Comparison of ENCODE assay signal across 23 cellular contexts in the genomic region with DNA sequence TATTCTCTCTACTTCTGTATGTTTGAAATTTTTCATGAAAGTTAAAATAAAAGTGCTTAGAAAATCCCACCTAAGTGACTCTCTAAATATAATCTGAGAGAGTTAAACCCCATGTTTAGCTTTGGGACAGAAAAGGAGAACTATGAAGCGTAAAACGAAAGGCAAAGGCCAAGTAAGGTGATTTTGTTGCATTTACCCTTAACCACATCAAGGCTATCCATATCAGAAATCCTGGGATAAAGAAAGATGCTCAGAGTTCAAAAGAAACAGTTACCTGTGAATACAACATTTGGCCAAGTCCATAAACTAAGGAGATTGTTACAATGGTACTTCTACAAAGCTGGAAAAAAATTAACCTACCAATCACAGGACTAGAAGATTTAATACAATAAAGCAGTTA. TPM values are rescaled to one million over a fixed set of nuclear protein-coding genes. Genes with fewer than 3 reads are reported as not detected.
DNase-seq lines count a peak whose midpoint lies in the region; ATAC-seq, FAIRE-seq and TF ChIP-seq lines count a peak whose summit lies in the region.
"Had no signal": no experiment of that assay in that cellular context is flagged by ENCODE, and none has a peak within 500 bp of the region (broad histone marks: within the 10 kb centered on the region; RNA-seq: fewer than 3 reads in every experiment).

No MANE protein-coding gene starts in this region.

- H3K36me3 Mint-ChIP-seq in stimulated activated memory B cell treated with anti-CD40 and anti-IgM and Interleukin-4, amounts not matched to agents 10 μg/mL and 1 μg/mL and 100 μg/mL, for 72 hours: peaks cover 6% of the 10 kb centered on the region
- H3K36me3 Mint-ChIP-seq in CD4-positive, alpha-beta memory T cell: peaks cover 6 to 14% of the 10 kb centered on the region in 2 donors
- H3K36me3 Mint-ChIP-seq: IgD-negative memory B cell had no signal

- H3K4me3 Mint-ChIP-seq in stimulated activated memory B cell treated with anti-CD40 and anti-IgM and Interleukin-4, amounts not matched to agents 10 μg/mL and 1 μg/mL and 100 μg/mL, for 72 hours: no peak overlapping the region
- H3K4me3 Mint-ChIP-seq in CD4-positive, alpha-beta memory T cell: peak overlapping the region in 3 of 8 donors; percentile 3 to 54 (median 45)
- H3K4me3 Mint-ChIP-seq: CD14-positive monocyte; T-helper 1 cell treated with Interleukin-12 subunit alpha and Interleukin-12 subunit beta and Interleukin-4 antibody, amounts not matched to agents 30 μg/mL and 1 μg/mL, for 36 hours had no signal

- H3K4me1 Mint-ChIP-seq in stimulated activated memory B cell treated with anti-CD40 and anti-IgM and Interleukin-4, amounts not matched to agents 10 μg/mL and 1 μg/mL and 100 μg/mL, for 72 hours: peaks cover 49% of the 10 kb centered on the region
- peaks cover 41 to 61% (median 51%) of the 10 kb centered on the region in 4 donors for H3K4me1 Mint-ChIP-seq in CD4-positive, alpha-beta memory T cell

- POLR2A ChIA-PET in CD4-positive, alpha-beta memory T cell (lab: Charles Lee; ENCODE audit: partially characterized antibody): interaction anchor here (1.3 kb wide), 2 partner anchors 8 to 11 kb away, joined by 3 to 5 read pairs; no protein-coding TSS in a partner anchor

- no peak for TF ChIP-seq POLR2A in GM12891 (IDR thresholded peaks at IDR 0.05; ENCODE audit: low read depth, low read length)

- peak overlapping the region in 1 of 11 experiments; percentile 46; a peak in 3 of 22 replicates for H3K27ac ChIP-seq in BLaER1 treated with 17β-estradiol and CSF1 and Interleukin-3, amounts not matched to agents 10 nM and 100 nM
- H3K27ac ChIP-seq in CD4-positive, alpha-beta memory T cell (ENCODE audit: low read depth, low read length): no peak overlapping the region
- H3K27ac ChIP-seq: A549, SK-N-MC had no signal

- peak; percentile 70 for FAIRE-seq in GM12891 (lab: Jason Lieb, UNC)
- FAIRE-seq: A549, H1, RCC 7860 had no signal

- peaks cover 19 to 41% (median 37%) of the 10 kb centered on the region in 10 experiments for H3K4me1 ChIP-seq in BLaER1 treated with 17β-estradiol and CSF1 and Interleukin-3, amounts not matched to agents 10 nM and 100 nM
- H3K4me1 ChIP-seq in CD4-positive, alpha-beta memory T cell (ENCODE audit: insufficient read depth, low read length): peaks cover 34% of the 10 kb centered on the region

- intact Hi-C loops in CD4-positive, alpha-beta memory T cell (cut with micrococcal nuclease): no loop called here

- DNase-seq in GM12891 (ENCODE audit: insufficient read length, low spot score): no peak
- DNase-seq in SW480 (ENCODE audit: low spot score): peak; percentile 26
- no peak for DNase-seq in NCI-H1930 (lab: John Stamatoyannopoulos, UW)
- DNase-seq in activated T-cell treated with anti-CD3 and anti-CD28 coated beads for 4 hours: no peak
- no peak for DNase-seq in CD4-positive, alpha-beta memory T cell
- DNase-seq: AML-193, MV-4-11, NCI-H1105 treated with DMSO at 0.1 percent for 48 hours, NCI-H146, NCI-H2029, NCI-H446 treated with DMSO at 0.1 percent for 48 hours, NCI-H526, SIG-M5 had no signal

- H3K27me3 Mint-ChIP-seq in stimulated activated memory B cell treated with anti-CD40 and anti-IgM and Interleukin-4, amounts not matched to agents 10 μg/mL and 1 μg/mL and 100 μg/mL, for 72 hours: no peaks in the 10 kb centered on the region
- no peaks in the 10 kb centered on the region for H3K27me3 Mint-ChIP-seq in CD4-positive, alpha-beta memory T cell
- H3K27me3 Mint-ChIP-seq: IgD-negative memory B cell had no signal

- peak overlapping the region in 10 of 11 experiments; percentile 28 to 89 (median 78); a peak in 16 of 22 replicates for H3K4me2 ChIP-seq in BLaER1 treated with 17β-estradiol and CSF1 and Interleukin-3, amounts not matched to agents 10 nM and 100 nM
- H3K4me2 ChIP-seq: A549 had no signal

- H3K9me3 Mint-ChIP-seq in stimulated activated memory B cell treated with anti-CD40 and anti-IgM and Interleukin-4, amounts not matched to agents 10 μg/mL and 1 μg/mL and 100 μg/mL, for 72 hours: peaks cover 3% of the 10 kb centered on the region
- H3K9me3 Mint-ChIP-seq in CD4-positive, alpha-beta memory T cell: peaks cover 0 to 11% (median 2%) of the 10 kb centered on the region in 8 donors
- H3K9me3 Mint-ChIP-seq: IgD-negative memory B cell; T-helper 1 cell treated with Interleukin-12 subunit alpha and Interleukin-12 subunit beta and Interleukin-4 antibody, amounts not matched to agents 30 μg/mL and 1 μg/mL, for 36 hours had no signal

- peaks cover 0 to 5% (median 0%) of the 10 kb centered on the region in 11 experiments; a peak in 3 of 22 replicates for H3K36me3 ChIP-seq in BLaER1 treated with 17β-estradiol and CSF1 and Interleukin-3, amounts not matched to agents 10 nM and 100 nM
- no peaks in the 10 kb centered on the region for H3K36me3 ChIP-seq in CD4-positive, alpha-beta memory T cell (ENCODE audit: insufficient read depth, low read length)

- H3K9me3 ChIP-seq in BLaER1 treated with 17β-estradiol and CSF1 and Interleukin-3, amounts not matched to agents 10 nM and 100 nM (replicated peaks in 1 of 11): peaks cover 0 to 19% (median 13%) of the 10 kb centered on the region in 11 experiments; a peak in 14 of 22 replicates
- H3K9me3 ChIP-seq in CD4-positive, alpha-beta memory T cell (ENCODE audit: control insufficient read depth in 1 of 2, low read length in 2 of 2): no peaks in the 10 kb centered on the region
- H3K9me3 ChIP-seq: A549 had no signal

- CTCF ChIA-PET in CD4-positive, alpha-beta memory T cell (lab: Charles Lee; ENCODE audit: partially characterized antibody): interaction anchor here (1.1 to 1.6 kb wide), 2 partner anchors 48 to 293 kb away, joined by 3 to 4 read pairs; no protein-coding TSS in a partner anchor

- H3K27ac Mint-ChIP-seq in stimulated activated memory B cell treated with anti-CD40 and anti-IgM and Interleukin-4, amounts not matched to agents 10 μg/mL and 1 μg/mL and 100 μg/mL, for 72 hours: peak overlapping the region; percentile 74
- H3K27ac Mint-ChIP-seq in CD4-positive, alpha-beta memory T cell: peak overlapping the region in 1 of 7 donors; percentile 34
- H3K27ac Mint-ChIP-seq: T-helper 1 cell treated with Interleukin-12 subunit alpha and Interleukin-12 subunit beta and Interleukin-4 antibody, amounts not matched to agents 30 μg/mL and 1 μg/mL, for 36 hours had no signal

- H3K9ac ChIP-seq in BLaER1 treated with 17β-estradiol and CSF1 and Interleukin-3, amounts not matched to agents 10 nM and 100 nM: no peak overlapping the region; a peak in 4 of 22 replicates

- H3K27me3 ChIP-seq in BLaER1 treated with 17β-estradiol and CSF1 and Interleukin-3, amounts not matched to agents 10 nM and 100 nM: no peaks in the 10 kb centered on the region
- no peaks in the 10 kb centered on the region for H3K27me3 ChIP-seq in CD4-positive, alpha-beta memory T cell (ENCODE audit: insufficient read depth, low read length)

- no peak overlapping the region for H3K4me3 ChIP-seq in BLaER1 treated with 17β-estradiol and CSF1 and Interleukin-3, amounts not matched to agents 10 nM and 100 nM
- H3K4me3 ChIP-seq in CD4-positive, alpha-beta memory T cell (ENCODE audit: low read length in 2 of 2): no peak overlapping the region
- H3K4me3 ChIP-seq: A549, SK-N-MC had no signal

- H4K20me1 ChIP-seq in BLaER1 treated with 17β-estradiol and CSF1 and Interleukin-3, amounts not matched to agents 10 nM and 100 nM: peaks cover 0 to 92% (median 9%) of the 10 kb centered on the region in 11 experiments; a peak in 11 of 22 replicates

- no peak for ATAC-seq in stimulated activated memory B cell treated with anti-CD40 and anti-IgM and Interleukin-4, amounts not matched to agents 10 μg/mL and 1 μg/mL and 100 μg/mL, for 72 hours
- ATAC-seq: A549, HCT116 had no signal

TF ChIP-seq in GM12891, 5 proteins besides CTCF, POLR2A, EP300 and RAD21:
- TF ChIP-seq POLR2AphosphoS5 (IDR thresholded peaks at IDR 0.05; ENCODE audit: low read depth, low read length): no peak
- no peak for TF ChIP-seq SPI1 (IDR thresholded peaks at IDR 0.05; ENCODE audit: low read depth, low read length)
- no peak for TF ChIP-seq PAX5 (IDR thresholded peaks at IDR 0.05; ENCODE audit: insufficient read depth, low read length, severe bottlenecking)
- TF ChIP-seq TAF1 (IDR thresholded peaks at IDR 0.05; ENCODE audit: low read depth, low read length): no peak
- TF ChIP-seq POU2F2 (IDR thresholded peaks at IDR 0.05; ENCODE audit: low read depth, low read length): no peak

RNA-seq across cellular contexts. Expression of gene UBL3, which starts 31.3 kb away (rescaled TPM):
- 6.2 TPM for polyA plus RNA-seq in GM12891 (2012; ENCODE audit: low read depth, missing spikeins)
- 10 to 100 TPM; 45.7 to 47.0 TPM for total RNA-seq in CD4-positive, alpha-beta memory T cell
- 10 to 100 TPM; 46.1 to 47.4 TPM for polyA plus RNA-seq in CD4-positive, alpha-beta memory T cell
